26 cellular contexts compared by ENCODE assay signal in the genomic region with DNA sequence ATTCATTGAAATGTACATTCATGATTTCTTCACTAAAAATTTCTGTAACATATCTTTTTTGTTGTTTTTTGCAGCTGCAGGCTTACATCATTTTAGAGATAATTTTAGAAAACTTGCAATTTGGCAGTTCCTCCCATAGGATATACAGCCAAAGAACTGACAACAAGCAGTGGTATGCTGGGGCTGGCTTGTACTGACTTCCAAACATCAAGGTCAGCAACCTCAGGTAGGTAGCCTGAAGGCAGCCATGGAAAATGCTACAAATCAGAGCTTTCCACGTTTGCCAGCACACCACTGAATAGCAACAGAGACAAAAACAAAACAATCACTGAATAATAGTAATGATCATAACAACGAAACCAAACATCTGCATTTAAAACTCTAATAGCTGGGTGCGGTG. TPM values are rescaled to one million over a fixed set of nuclear protein-coding genes. Genes with fewer than 3 reads are reported as not detected.
DNase-seq lines count a peak whose midpoint lies in the region; ATAC-seq and TF ChIP-seq lines count a peak whose summit lies in the region.
"Had no signal": no experiment of that assay in that cellular context is flagged by ENCODE, and none has a peak within 500 bp of the region (broad histone marks: within the 10 kb centered on the region; RNA-seq: fewer than 3 reads in every experiment).

No MANE protein-coding gene starts in this region.

- H3K27ac ChIP-seq in right cardiac atrium (ENCODE audit: low read length) (no peak overlapping the region), uterus (peak overlapping the region; percentile 60 to 74)
- H3K27ac ChIP-seq: Peyer's patch had no signal

- H3K9me3 Mint-ChIP-seq in brain: peaks cover 5 to 56% (median 15%) of the 10 kb centered on the region in 5 experiments
- H3K9me3 Mint-ChIP-seq: GM23338, H9 had no signal

- no peaks in the 10 kb centered on the region for H3K27me3 ChIP-seq in right cardiac atrium (ENCODE audit: control insufficient read depth, insufficient read depth)
- no peaks in the 10 kb centered on the region for H3K27me3 ChIP-seq in uterus
- H3K27me3 ChIP-seq: MG63, Peyer's patch had no signal

- WGBS in right cardiac atrium: 59% methylated on average over 3 of the region's 3 CpGs

- DNase-seq in Right ventricle myocardium inferior (ENCODE audit: missing footprints) (no peak), right cardiac atrium (no peak), fibroblast of pulmonary artery (ENCODE audit: low read depth) (peak; percentile 11), uterus (peak; percentile 57 to 71), SW 1271 (lab: John Stamatoyannopoulos, UW) (no peak)
- DNase-seq: CD4-positive, CD25-positive, alpha-beta regulatory T cell; DMS153; DND-41; H9; IMR-90; KG1; MG63; NCI-H1092 treated with DMSO at 0.1 percent for 48 hours; NCI-H1436; NCI-H187; NCI-H2081 treated with DMSO at 0.1 percent for 48 hours; NCI-H2171; NCI-H226; NCI-H510A; NCI-H69; OCI-M1; Peyer's patch; SK-N-SH had no signal

- H3K4me1 Mint-ChIP-seq in brain: peaks cover 4% of the 10 kb centered on the region
- H3K4me1 Mint-ChIP-seq: CD4-positive, CD25-positive, alpha-beta regulatory T cell; GM23338 had no signal

- TF ChIP-seq CTCF in brain (conservative IDR thresholded peaks at IDR 0.05) (no peak), fibroblast of pulmonary artery (IDR thresholded peaks at IDR 0.05; ENCODE audit: low read length, missing control alignments) (no peak), uterus (IDR thresholded peaks at IDR 0.05) (no peak)

- peaks cover 48% of the 10 kb centered on the region for H3K36me3 Mint-ChIP-seq in brain
- H3K36me3 Mint-ChIP-seq: CD4-positive, CD25-positive, alpha-beta regulatory T cell had no signal

- ATAC-seq in Right ventricle myocardium inferior (peak; percentile 69), right cardiac atrium (no peak), HG03095 (IDR thresholded peaks at IDR 0.05; ENCODE audit: unreplicated experiment) (no peak)
- ATAC-seq: GM23338 had no signal

- H3K4me1 ChIP-seq in right cardiac atrium (ENCODE audit: control insufficient read depth, insufficient read depth, low read length) (no peaks in the 10 kb centered on the region), uterus (peaks cover 3 to 4% of the 10 kb centered on the region in 2 donors)
- H3K4me1 ChIP-seq: Peyer's patch had no signal

- TF ChIP-seq POLR2A in uterus (IDR thresholded peaks at IDR 0.05): no peak

- H3K9me3 ChIP-seq in right cardiac atrium (ENCODE audit: control insufficient read depth, low read length): no peaks in the 10 kb centered on the region
- H3K9me3 ChIP-seq in uterus: no peaks in the 10 kb centered on the region
- H3K9me3 ChIP-seq: MG63, Peyer's patch had no signal

- no peaks in the 10 kb centered on the region for H3K27me3 Mint-ChIP-seq in brain
- H3K27me3 Mint-ChIP-seq: CD4-positive, CD25-positive, alpha-beta regulatory T cell had no signal

- H3K4me3 ChIP-seq in right cardiac atrium (ENCODE audit: low read length) (no peak overlapping the region), fibroblast of pulmonary artery (replicated peaks; ENCODE audit: low read depth, low read length) (no peak overlapping the region), uterus (no peak overlapping the region)
- H3K4me3 ChIP-seq: GM23338, MG63, Peyer's patch had no signal

- intact Hi-C loops in Right ventricle myocardium inferior (cut with DNase I): no loop called here
- intact Hi-C loops in right cardiac atrium (cut with DNase I): no loop called here
- intact Hi-C loops in uterus (cut with DNase I; ENCODE audit: low total_unique reads): no loop called here

- H3K27ac Mint-ChIP-seq in brain: peak overlapping the region in 3 of 5 experiments; percentile 8 to 36 (median 9)
- H3K27ac Mint-ChIP-seq: CD4-positive, CD25-positive, alpha-beta regulatory T cell; GM23338; H9 had no signal

- H3K36me3 ChIP-seq in uterus: no peaks in the 10 kb centered on the region
- H3K36me3 ChIP-seq: MG63, Peyer's patch had no signal

- H3K4me3 Mint-ChIP-seq in brain: no peak overlapping the region
- H3K4me3 Mint-ChIP-seq: CD4-positive, CD25-positive, alpha-beta regulatory T cell; GM23338; H9 had no signal

RNA-seq across cellular contexts. Expression of a gene that starts 21.2 kb away (rescaled TPM):
- total RNA-seq in Right ventricle myocardium inferior (0.62 TPM), right cardiac atrium (1 to 10 TPM in 1 of 4 donors, under 1 TPM in 3; 0.29 to 1.2 (median 0.56) TPM), uterus (1 to 10 TPM; 2.4 to 7.6 (median 3.4) TPM)
- polyA plus RNA-seq in right cardiac atrium (0.79 TPM), brain (ENCODE audit: insufficient read depth, low read depth, low replicate concordance) (51.7 TPM)

Comparison
In these comparisons a context has a peak if more than half of its experiments do, and no peak if none do; other contexts are left out.
1. DNase-seq: peak in fibroblast of pulmonary artery (single experiment) and uterus (2 of 2); none in Right ventricle myocardium inferior (single experiment), right cardiac atrium (0 of 3) and SW 1271 (0 of 2).